8 cellular contexts compared by ENCODE assay signal in the genomic region with DNA sequence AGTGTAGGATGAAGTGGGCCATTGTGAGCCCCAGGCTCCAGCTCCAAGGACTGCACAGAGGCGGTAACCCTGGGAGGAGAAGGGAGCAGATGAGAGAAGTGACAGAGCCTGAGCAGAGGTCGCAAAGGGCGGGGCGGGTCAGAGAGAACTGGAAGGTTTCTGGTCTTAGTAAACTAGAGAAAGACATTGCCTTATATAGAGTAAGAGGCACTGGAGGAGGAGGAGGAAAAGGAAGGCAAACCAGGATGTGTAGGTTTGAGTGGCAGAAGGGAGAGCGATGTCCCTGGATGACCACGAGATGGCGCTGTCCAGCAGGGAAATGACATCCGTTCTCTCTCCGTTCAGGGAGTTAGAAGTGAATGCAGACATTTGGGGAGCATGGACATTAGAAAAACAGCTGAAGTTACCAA. TPM values are rescaled to one million over a fixed set of nuclear protein-coding genes. Genes with fewer than 3 reads are reported as not detected.
DNase-seq lines count a peak whose midpoint lies in the region; ATAC-seq, FAIRE-seq and TF ChIP-seq lines count a peak whose summit lies in the region.

No MANE protein-coding gene starts in this region.

- H3K36me3 ChIP-seq in PC-9 (ENCODE audit: low read depth) (no peaks in the 10 kb centered on the region), neural progenitor cell (no peaks in the 10 kb centered on the region)

- H3K27me3 Mint-ChIP-seq in activated T-cell treated with anti-CD3 and anti-CD28 coated beads, Interleukin-2, amount 50 U/mL, for 4 hours (ENCODE audit: low read depth) = no peaks in the 10 kb centered on the region
- H3K27me3 Mint-ChIP-seq in neural progenitor cell (ENCODE audit: insufficient read depth, low read depth) = peaks cover 7% of the 10 kb centered on the region

- BruUV-seq in PC-9 (replicated peaks; lab: Mats Ljungman, UMichigan) = no TSS peak

- no peak for DNase-seq in D721Med (ENCODE audit: insufficient read length, low spot score)
- peak; percentile 80 for DNase-seq in HuH-7 (ENCODE audit: low spot score)
- peak in 1 of 2 experiments; percentile 56 for DNase-seq in PC-9
- peak; percentile 82 for DNase-seq in activated T-cell treated with anti-CD3 and anti-CD28 coated beads, Interleukin-2, amount 50 U/mL, for 4 hours
- peak; percentile 95 for DNase-seq in fibroblast of pulmonary artery (ENCODE audit: low read depth)
- DNase-seq in neural progenitor cell (ENCODE audit: low spot score) = peak; percentile 86
- DNase-seq in substantia nigra (lab: John Stamatoyannopoulos, UW) = peak in 40 of 49 donors; percentile 9 to 82 (median 55)

- H3K27me3 ChIP-seq in PC-9 (ENCODE audit: insufficient read depth, low read depth) (peaks cover 35% of the 10 kb centered on the region), neural progenitor cell (no peaks in the 10 kb centered on the region)

- no peak overlapping the region for H3K4me2 ChIP-seq in PC-9
- H3K4me2 ChIP-seq in neural progenitor cell = peak overlapping the region; percentile 11

- H3F3A ChIP-seq in PC-9 (ENCODE audit: insufficient read depth, low read depth) = no peaks in the 10 kb centered on the region
- peaks cover 4% of the 10 kb centered on the region for H3F3A ChIP-seq in neural progenitor cell (ENCODE audit: low read depth)

- H3K9me3 Mint-ChIP-seq in activated T-cell treated with anti-CD3 and anti-CD28 coated beads, Interleukin-2, amount 50 U/mL, for 4 hours = peaks cover 10% of the 10 kb centered on the region
- H3K9me3 Mint-ChIP-seq in neural progenitor cell = peaks cover 13% of the 10 kb centered on the region

- no peaks in the 10 kb centered on the region for H3K9me3 ChIP-seq in PC-9 (ENCODE audit: insufficient read depth, low read depth)
- no peaks in the 10 kb centered on the region for H3K9me3 ChIP-seq in neural progenitor cell (ENCODE audit: low read depth)

- H4K20me1 ChIP-seq in PC-9 (ENCODE audit: insufficient read depth) (no peaks in the 10 kb centered on the region), neural progenitor cell (ENCODE audit: low read depth) (no peaks in the 10 kb centered on the region)

- H3K4me1 ChIP-seq in PC-9 (replicated peaks; ENCODE audit: insufficient read depth) (no peaks in the 10 kb centered on the region), neural progenitor cell (peaks cover 20% of the 10 kb centered on the region)

- POLR2A ChIA-PET in PC-9 (lab: Charles Lee; ENCODE audit: unreplicated experiment) = no interaction called here

- no peak overlapping the region for H3K9ac ChIP-seq in neural progenitor cell

- CTCF ChIA-PET in PC-9 (lab: Charles Lee) = interaction anchor here (0.6 kb wide), 1 partner anchor 183 kb away, joined by 4 read pairs; no protein-coding TSS in a partner anchor

- H3K27ac Mint-ChIP-seq in neural progenitor cell = peak overlapping the region; percentile 18

- H2AFZ ChIP-seq in PC-9 (no peak overlapping the region), neural progenitor cell (replicated peaks) (peak overlapping the region; percentile 46)

- ATAC-seq in GM21423 (IDR thresholded peaks at IDR 0.05; ENCODE audit: unreplicated experiment) = peak; percentile 93
- peak; percentile 80 to 92 for ATAC-seq in activated T-cell treated with anti-CD3 and anti-CD28 coated beads, Interleukin-2, amount 50 U/mL, for 4 hours

- H3K4me3 Mint-ChIP-seq in activated T-cell treated with anti-CD3 and anti-CD28 coated beads, Interleukin-2, amount 50 U/mL, for 4 hours = no peak overlapping the region
- no peak overlapping the region for H3K4me3 Mint-ChIP-seq in neural progenitor cell

- intact Hi-C loops in PC-9 (cut with micrococcal nuclease; ENCODE audit: unreplicated experiment) = loop anchor here (1.0 to 5.0 kb wide), 3 partner anchors 61 to 207 kb away; no protein-coding TSS in a partner anchor

- TF ChIP-seq CTCF in D721Med (IDR thresholded peaks at IDR 0.05; ENCODE audit: insufficient read depth, missing control alignments) = peak; percentile 97
- TF ChIP-seq CTCF in PC-9 (conservative IDR thresholded peaks at IDR 0.05) = peak; percentile 81
- TF ChIP-seq CTCF in fibroblast of pulmonary artery (IDR thresholded peaks at IDR 0.05; ENCODE audit: low read length, missing control alignments) = peak; percentile 93
- TF ChIP-seq CTCF in neural progenitor cell (IDR thresholded peaks at IDR 0.05) = peak; percentile 85

- H3K4me1 Mint-ChIP-seq in activated T-cell treated with anti-CD3 and anti-CD28 coated beads, Interleukin-2, amount 50 U/mL, for 4 hours (ENCODE audit: low read depth) = peaks cover 44% of the 10 kb centered on the region
- peaks cover 15% of the 10 kb centered on the region for H3K4me1 Mint-ChIP-seq in neural progenitor cell

- H3K79me2 ChIP-seq in PC-9 (ENCODE audit: low read depth) = no peaks in the 10 kb centered on the region
- H3K79me2 ChIP-seq in neural progenitor cell (ENCODE audit: low read depth) = no peaks in the 10 kb centered on the region

- H3K36me3 Mint-ChIP-seq in activated T-cell treated with anti-CD3 and anti-CD28 coated beads, Interleukin-2, amount 50 U/mL, for 4 hours (ENCODE audit: insufficient read depth) = peaks cover 5% of the 10 kb centered on the region
- no peaks in the 10 kb centered on the region for H3K36me3 Mint-ChIP-seq in neural progenitor cell

- H3K27ac ChIP-seq in PC-9 = no peak overlapping the region
- no peak overlapping the region for H3K27ac ChIP-seq in neural progenitor cell
- no peak overlapping the region for H3K27ac ChIP-seq in substantia nigra (ENCODE audit: low read depth, low read length, poor library complexity, severe bottlenecking)

- FAIRE-seq in D721Med (lab: Jason Lieb, UNC) = no peak

- no peak overlapping the region for H3K4me3 ChIP-seq in PC-9
- no peak overlapping the region for H3K4me3 ChIP-seq in fibroblast of pulmonary artery (replicated peaks; ENCODE audit: low read depth, low read length)
- H3K4me3 ChIP-seq in neural progenitor cell = no peak overlapping the region

- H3K9me2 ChIP-seq in PC-9 (ENCODE audit: insufficient read depth) = no peaks in the 10 kb centered on the region

RNA-seq across cellular contexts. Expression of gene STARD5, which starts 49.0 kb away (rescaled TPM):
- 0.41 and 0.80 TPM in 2 replicates for total RNA-seq in PC-9 (2021)
- total RNA-seq in activated T-cell treated with anti-CD3 and anti-CD28 coated beads, Interleukin-2, amount 50 U/mL, for 4 hours = 1 to 10 TPM; 2.8 to 5.3 (median 3.7) TPM
- 7.2 and 8.5 TPM in 2 replicates for total RNA-seq in neural progenitor cell (ENCODE audit: low replicate concordance)
